8 cellular contexts compared by ENCODE assay signal in the genomic region with DNA sequence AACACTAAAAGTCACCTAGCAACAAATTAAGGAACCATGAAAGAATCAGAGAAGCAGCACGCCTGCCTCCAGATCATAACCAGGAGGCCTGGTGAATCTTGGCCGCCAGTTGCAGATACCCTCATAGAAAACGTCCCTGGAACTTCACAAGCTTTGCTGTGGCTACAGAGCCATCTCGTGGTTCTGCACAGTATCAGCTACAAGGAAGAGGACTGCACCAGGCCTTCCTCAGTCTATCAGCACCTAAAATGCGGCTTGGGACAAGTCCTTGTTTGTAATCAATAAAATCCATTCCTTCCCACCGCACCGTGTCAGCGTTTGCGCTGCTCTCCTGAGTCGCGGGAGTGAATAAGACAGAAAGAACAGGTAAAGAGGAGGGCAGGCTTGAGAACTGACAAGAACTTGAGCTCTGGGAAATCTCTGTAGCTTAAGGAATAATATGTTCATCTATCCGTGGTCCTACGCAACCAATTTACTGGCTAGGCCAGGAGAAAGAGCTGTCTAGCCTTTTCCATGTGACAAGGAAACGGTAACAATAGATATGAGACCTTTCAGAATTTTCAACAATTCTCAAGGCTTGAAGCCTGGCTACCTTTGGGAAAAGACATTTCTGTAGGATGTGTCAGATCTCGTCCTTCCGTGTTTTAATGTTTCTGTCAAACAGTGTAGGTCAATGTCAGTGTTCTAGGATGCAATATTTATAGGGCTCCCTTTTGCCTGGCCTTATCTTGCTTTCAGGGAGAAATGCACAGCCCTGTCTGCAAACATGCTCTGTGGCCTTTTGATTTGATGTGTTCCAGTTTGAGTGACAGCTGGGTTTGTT.
DNase-seq lines count a peak whose midpoint lies in the region; ATAC-seq, FAIRE-seq and TF ChIP-seq lines count a peak whose summit lies in the region.

No MANE protein-coding gene starts in this region.

- no peaks in the 10 kb centered on the region for H3K27me3 ChIP-seq in bronchial epithelial cell (ENCODE audit: control insufficient read depth, insufficient read depth, low read length)

- in situ Hi-C loops in GM13976 (cut with MboI; ENCODE audit: low sequenced_read_pairs, unreplicated experiment), result no loop called here

- ATAC-seq in GM19023 (IDR thresholded peaks at IDR 0.05; ENCODE audit: unreplicated experiment), result no peak

- FAIRE-seq in bronchial epithelial cell (lab: Jason Lieb, UNC), result no peak

- DNase-seq in NCI-H446 (lab: John Stamatoyannopoulos, UW), result peak; percentile 11 to 54
- DNase-seq in bronchial epithelial cell (ENCODE audit: low read depth), result peak; percentile 62
- peak; percentile 71 for DNase-seq in kidney glomerular epithelial cell (lab: John Stamatoyannopoulos, UW)
- DNase-seq in cerebellar nuclear complex (lab: John Stamatoyannopoulos, UW), result no peak
- DNase-seq in NCI-H2081 treated with DMSO at 0.1 percent for 48 hours (lab: John Stamatoyannopoulos, UW), result no peak
- DNase-seq in GM13976 (ENCODE audit: low spot score), result no peak

- H3K4me3 ChIP-seq in bronchial epithelial cell (ENCODE audit: low read depth, low read length), result no peak overlapping the region

- H3K36me3 ChIP-seq in bronchial epithelial cell (ENCODE audit: control insufficient read depth, insufficient read depth, low read length), result no peaks in the 10 kb centered on the region

- TF ChIP-seq CTCF in GM12874 (IDR thresholded peaks at IDR 0.05; ENCODE audit: insufficient read depth, low read depth, low read length) (0 out of 2 replicates have a peak, but pooled peaks have one; percentile 28), bronchial epithelial cell (IDR thresholded peaks at IDR 0.05; ENCODE audit: insufficient read depth, low read length, severe bottlenecking) (peak; percentile 68), GM13976 (IDR thresholded peaks at IDR 0.05; ENCODE audit: borderline replicate concordance, control extremely low read depth, extremely low read depth, insufficient read depth, missing control alignments) (no peak)

Comparison
In these comparisons a context has a peak if more than half of its experiments do, and no peak if none do; other contexts are left out.
1. DNase-seq: peak in NCI-H446 (2 of 2), bronchial epithelial cell (single experiment) and kidney glomerular epithelial cell (single experiment); none in cerebellar nuclear complex (0 of 2), NCI-H2081 treated with DMSO at 0.1 percent for 48 hours (single experiment) and GM13976 (single experiment).